In genomic region chr3:50708620-50709019, GRCh38 we compare ENCODE assay signal across 21 cellular contexts. TPM values are rescaled to one million over a fixed set of nuclear protein-coding genes. Genes with fewer than 3 reads are reported as not detected.
DNase-seq lines count a peak whose midpoint lies in the region; ATAC-seq and TF ChIP-seq lines count a peak whose summit lies in the region.
"Had no signal": no experiment of that assay in that cellular context is flagged by ENCODE, and none has a peak within 500 bp of the region (broad histone marks: within the 10 kb centered on the region; RNA-seq: fewer than 3 reads in every experiment).

No MANE protein-coding gene starts in this region.

- peaks cover 12% of the 10 kb centered on the region for H3K4me1 ChIP-seq in HEK293 (ENCODE audit: control insufficient read depth, insufficient read depth, low read length)
- H3K4me1 ChIP-seq: A549, colonic mucosa, prostate gland, SJCRH30, spleen, uterus had no signal

- no peak overlapping the region for H3K27ac Mint-ChIP-seq in activated CD4-positive, alpha-beta T cell treated with anti-CD3 and anti-CD28 coated beads, Interleukin-2, amount 10 ng/mL, durations not matched to agents 7 days and 5 days
- peak overlapping the region; percentile 4 to 84 (median 62) for H3K27ac Mint-ChIP-seq in naive thymus-derived CD8-positive, alpha-beta T cell
- no peak overlapping the region for H3K27ac Mint-ChIP-seq in T-helper 17 cell
- H3K27ac Mint-ChIP-seq: stimulated activated naive CD8-positive, alpha-beta T cell treated with anti-CD3 and anti-CD28 coated beads, Interleukin-15, Interleukin-2, amounts not matched to agents 100 ng/mL and 50 ng/mL, for 24 hours had no signal

- H3K36me3 ChIP-seq in HEK293 (ENCODE audit: control insufficient read depth in 2 of 2, insufficient read depth in 1 of 2, low read length in 2 of 2): no peaks in the 10 kb centered on the region
- H3K36me3 ChIP-seq: colonic mucosa, prostate gland, SJCRH30, spleen, uterus had no signal

- CTCF ChIA-PET in activated CD4-positive, alpha-beta T cell treated with anti-CD3 and anti-CD28 coated beads, Interleukin-2, amount 10 ng/mL, durations not matched to agents 7 days and 5 days (lab: Charles Lee): no interaction called here
- CTCF ChIA-PET in HEK293 (lab: Yijun Ruan, JAX): interaction anchor here (0.7 kb wide), 2 partner anchors 166 to 333 kb away, joined by 3 to 4 read pairs; no protein-coding TSS in a partner anchor

- POLR2A ChIA-PET in activated CD4-positive, alpha-beta T cell treated with anti-CD3 and anti-CD28 coated beads, Interleukin-2, amount 10 ng/mL, durations not matched to agents 7 days and 5 days (lab: Charles Lee): no interaction called here
- POLR2A ChIA-PET in HEK293 (lab: Yijun Ruan, JAX): no interaction called here
- POLR2A ChIA-PET in naive thymus-derived CD8-positive, alpha-beta T cell (lab: Charles Lee): interaction anchor here (0.6 kb wide), 1 partner anchor 10 kb away, joined by 4 read pairs; no protein-coding TSS in a partner anchor

- peak; percentile 41 to 57 for ATAC-seq in naive thymus-derived CD8-positive, alpha-beta T cell
- ATAC-seq in T-helper 17 cell: no peak
- no peak for ATAC-seq in GM21447 (IDR thresholded peaks at IDR 0.05; ENCODE audit: unreplicated experiment)
- ATAC-seq: A549, left ventricle myocardium superior had no signal

- peaks cover 3% of the 10 kb centered on the region for H3K9me3 Mint-ChIP-seq in activated CD4-positive, alpha-beta T cell treated with anti-CD3 and anti-CD28 coated beads, Interleukin-2, amount 10 ng/mL, durations not matched to agents 7 days and 5 days
- peaks cover 0 to 18% (median 11%) of the 10 kb centered on the region in 9 donors for H3K9me3 Mint-ChIP-seq in naive thymus-derived CD8-positive, alpha-beta T cell

- peaks cover 5% of the 10 kb centered on the region for H3K27me3 Mint-ChIP-seq in activated CD4-positive, alpha-beta T cell treated with anti-CD3 and anti-CD28 coated beads, Interleukin-2, amount 10 ng/mL, durations not matched to agents 7 days and 5 days
- H3K27me3 Mint-ChIP-seq in naive thymus-derived CD8-positive, alpha-beta T cell: peaks cover 0 to 5% (median 1%) of the 10 kb centered on the region in 5 donors
- no peaks in the 10 kb centered on the region for H3K27me3 Mint-ChIP-seq in T-helper 17 cell
- H3K27me3 Mint-ChIP-seq: stimulated activated naive CD8-positive, alpha-beta T cell treated with anti-CD3 and anti-CD28 coated beads, Interleukin-15, Interleukin-2, amounts not matched to agents 100 ng/mL and 50 ng/mL, for 24 hours had no signal

- no peak overlapping the region for H3K4me3 ChIP-seq in HEK293 (ENCODE audit: low read depth, low read length)
- H3K4me3 ChIP-seq: A549, colonic mucosa, prostate gland, SJCRH30, spleen, uterus had no signal

- H3K4me1 Mint-ChIP-seq in activated CD4-positive, alpha-beta T cell treated with anti-CD3 and anti-CD28 coated beads, Interleukin-2, amount 10 ng/mL, durations not matched to agents 7 days and 5 days: peaks cover 5% of the 10 kb centered on the region
- H3K4me1 Mint-ChIP-seq in naive thymus-derived CD8-positive, alpha-beta T cell: peaks cover 13 to 29% (median 18%) of the 10 kb centered on the region in 4 donors
- H3K4me1 Mint-ChIP-seq in T-helper 17 cell: peaks cover 3% of the 10 kb centered on the region
- H3K4me1 Mint-ChIP-seq: IgD-negative memory B cell had no signal

- TF ChIP-seq CTCF in HEK293 (tag by site-specific recombination; IDR thresholded peaks at IDR 0.05): no peak

- DNase-seq in activated CD4-positive, alpha-beta T cell treated with anti-CD3 and anti-CD28 coated beads for 48 hours: peak; percentile 13
- DNase-seq in activated CD4-positive, alpha-beta T cell treated with anti-CD3 and anti-CD28 coated beads, Interleukin-2, amount 10 ng/mL, durations not matched to agents 7 days and 5 days: no peak
- DNase-seq in NCI-H69 (lab: John Stamatoyannopoulos, UW): peak; percentile 0
- peak in 8 of 10 donors; percentile 7 to 61 (median 28) for DNase-seq in naive thymus-derived CD8-positive, alpha-beta T cell
- no peak for DNase-seq in T-helper 17 cell
- DNase-seq in NCI-H2107 treated with DMSO at 0.1 percent for 48 hours (lab: John Stamatoyannopoulos, UW; ENCODE audit: unreplicated experiment): no peak
- DNase-seq: aorta, colonic mucosa, foreskin melanocyte, left ventricle myocardium superior, NCI-H1092, NCI-H510A, spleen, uterus had no signal

- no peak overlapping the region for H3K27ac ChIP-seq in HEK293 (ENCODE audit: extremely low read depth, low read depth, low read length)
- H3K27ac ChIP-seq: A549, colonic mucosa, prostate gland, SJCRH30, spleen, uterus had no signal

- H3K36me3 Mint-ChIP-seq in activated CD4-positive, alpha-beta T cell treated with anti-CD3 and anti-CD28 coated beads, Interleukin-2, amount 10 ng/mL, durations not matched to agents 7 days and 5 days (ENCODE audit: low read depth): no peaks in the 10 kb centered on the region
- H3K36me3 Mint-ChIP-seq in naive thymus-derived CD8-positive, alpha-beta T cell: peaks cover 3 to 14% (median 12%) of the 10 kb centered on the region in 3 donors
- H3K36me3 Mint-ChIP-seq in T-helper 17 cell (ENCODE audit: low read depth): peaks cover 2% of the 10 kb centered on the region

- H3K9me3 ChIP-seq in HEK293 (ENCODE audit: control insufficient read depth, insufficient read depth, low read depth, low read length) (no peaks in the 10 kb centered on the region), T-helper 17 cell (ENCODE audit: control insufficient read depth, low read length, poor library complexity, severe bottlenecking) (no peaks in the 10 kb centered on the region)
- H3K9me3 ChIP-seq: A549, colonic mucosa, prostate gland, SJCRH30, uterus had no signal

- no peak overlapping the region for H3K4me3 Mint-ChIP-seq in activated CD4-positive, alpha-beta T cell treated with anti-CD3 and anti-CD28 coated beads, Interleukin-2, amount 10 ng/mL, durations not matched to agents 7 days and 5 days
- peak overlapping the region; percentile 44 to 74 (median 56) for H3K4me3 Mint-ChIP-seq in naive thymus-derived CD8-positive, alpha-beta T cell
- H3K4me3 Mint-ChIP-seq in T-helper 17 cell: no peak overlapping the region
- H3K4me3 Mint-ChIP-seq: IgD-negative memory B cell; stimulated activated naive CD8-positive, alpha-beta T cell treated with anti-CD3 and anti-CD28 coated beads, Interleukin-15, Interleukin-2, amounts not matched to agents 100 ng/mL and 50 ng/mL, for 24 hours had no signal

TF ChIP-seq in HEK293, 187 proteins besides CTCF, POLR2A, EP300 and RAD21 (continues in another document):
- TF ChIP-seq ZNF394 (tag by site-specific recombination; IDR thresholded peaks at IDR 0.05; ENCODE audit: borderline replicate concordance) (no peak), ZBTB44 (tag by site-specific recombination; IDR thresholded peaks at IDR 0.05) (peak; percentile 38; the same call in 1 of the 2 replicates), TRIM28 (IDR thresholded peaks at IDR 0.05; ENCODE audit: borderline replicate concordance, low read length) (no peak), ZNF184 (tag by site-specific recombination; IDR thresholded peaks at IDR 0.05) (peak; percentile 71; the same call in 1 of the 2 replicates), ZNF133 (tag by site-specific recombination; IDR thresholded peaks at IDR 0.05) (peak; percentile 14; the same call in 1 of the 2 replicates), KLF10 (tag by site-specific recombination; IDR thresholded peaks at IDR 0.05) (peak; percentile 48; the same call in 1 of the 2 replicates), MZF1 (tag by site-specific recombination; IDR thresholded peaks at IDR 0.05; ENCODE audit: borderline replicate concordance) (peak; percentile 48; the same call in 1 of the 2 replicates), PRDM10 (tag by site-specific recombination; IDR thresholded peaks at IDR 0.05) (peak; percentile 36), ZFP37 (tag by site-specific recombination; IDR thresholded peaks at IDR 0.05) (no peak)

RNA-seq across cellular contexts. Expression of gene DOCK3, which starts 33.9 kb away (rescaled TPM):
- 1 to 10 TPM in 1 of 2 experiments, under 1 TPM in 1; 1.00 to 1.1 TPM for total RNA-seq in activated CD4-positive, alpha-beta T cell treated with anti-CD3 and anti-CD28 coated beads, Interleukin-2, amount 10 ng/mL, durations not matched to agents 7 days and 5 days
- total RNA-seq in naive thymus-derived CD8-positive, alpha-beta T cell: 1 to 10 TPM; 1.5 to 1.9 TPM
- under 1 TPM; 0.14 to 0.63 (median 0.22) TPM for polyA plus RNA-seq in naive thymus-derived CD8-positive, alpha-beta T cell
- 1 to 10 TPM; 1.9 to 3.2 TPM for total RNA-seq in T-helper 17 cell
- polyA plus RNA-seq: IgD-negative memory B cell had no signal

Comparison
In these comparisons a context has a peak if more than half of its experiments do, and no peak if none do; other contexts are left out.
1. DNase-seq: peak in activated CD4-positive, alpha-beta T cell treated with anti-CD3 and anti-CD28 coated beads for 48 hours (single experiment), NCI-H69 (single experiment) and naive thymus-derived CD8-positive, alpha-beta T cell (8 of 10); none in activated CD4-positive, alpha-beta T cell treated with anti-CD3 and anti-CD28 coated beads, Interleukin-2, amount 10 ng/mL, durations not matched to agents 7 days and 5 days (single experiment), T-helper 17 cell (0 of 3) and NCI-H2107 treated with DMSO at 0.1 percent for 48 hours (single experiment).
2. H3K27ac Mint-ChIP-seq: peak in naive thymus-derived CD8-positive, alpha-beta T cell (10 of 10); none in activated CD4-positive, alpha-beta T cell treated with anti-CD3 and anti-CD28 coated beads, Interleukin-2, amount 10 ng/mL, durations not matched to agents 7 days and 5 days (single experiment) and T-helper 17 cell (single experiment).
3. H3K4me3 Mint-ChIP-seq: peak in naive thymus-derived CD8-positive, alpha-beta T cell (10 of 10); none in activated CD4-positive, alpha-beta T cell treated with anti-CD3 and anti-CD28 coated beads, Interleukin-2, amount 10 ng/mL, durations not matched to agents 7 days and 5 days (single experiment) and T-helper 17 cell (single experiment).
4. ATAC-seq: peak in naive thymus-derived CD8-positive, alpha-beta T cell (2 of 2); none in T-helper 17 cell (single experiment) and GM21447 (single experiment).